In the genomic region with DNA sequence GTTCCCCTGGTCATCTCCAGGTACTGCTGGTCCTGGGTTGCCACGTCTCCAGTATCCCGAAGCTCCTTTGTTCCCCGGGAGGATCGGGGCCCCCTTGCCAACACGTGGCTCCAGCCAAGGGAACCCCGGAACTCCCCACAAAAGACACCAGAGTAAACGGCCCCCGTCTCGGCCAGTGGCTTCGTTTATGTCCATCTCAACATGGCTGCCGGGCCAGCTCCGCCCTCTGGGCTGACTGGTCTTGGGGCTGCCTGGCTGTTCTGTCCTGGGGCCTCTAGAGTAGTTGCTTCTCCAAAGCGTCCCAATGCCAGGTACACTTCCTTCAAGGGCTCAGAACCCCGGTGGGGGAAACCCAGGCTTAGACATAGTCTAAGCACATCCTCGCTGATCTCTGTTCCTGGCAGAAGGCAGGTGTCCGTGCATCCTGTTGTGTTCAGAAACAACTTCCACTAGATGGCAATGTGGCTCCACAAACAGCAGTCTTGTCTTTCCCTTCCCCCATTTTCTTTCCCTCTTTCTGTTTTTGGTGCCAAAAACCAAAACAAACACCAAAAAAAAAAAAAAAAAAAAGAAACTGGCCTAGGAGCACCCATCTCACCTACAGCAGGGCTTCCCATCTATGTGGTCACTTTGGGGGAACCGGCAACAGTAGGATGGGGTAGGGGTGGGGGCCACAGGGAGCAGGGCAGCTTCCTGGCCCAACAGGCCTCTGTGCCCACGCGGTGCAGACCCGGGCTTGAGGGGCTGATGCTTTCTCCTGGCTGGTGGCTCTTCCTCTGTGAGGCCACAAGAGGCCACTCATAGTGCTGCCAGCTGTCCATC, we compare ENCODE assay signal across 8 cellular contexts. TPM values are rescaled to one million over a fixed set of nuclear protein-coding genes. Genes with fewer than 3 reads are reported as not detected.
DNase-seq lines count a peak whose midpoint lies in the region; ATAC-seq and TF ChIP-seq lines count a peak whose summit lies in the region.

No MANE protein-coding gene starts in this region.

- H3K4me1 ChIP-seq in A673 (ENCODE audit: insufficient read depth, low read length, poor library complexity, severe bottlenecking) (peaks cover 17% of the 10 kb centered on the region), colonic mucosa (peaks cover 7% of the 10 kb centered on the region)

- peaks cover 2% of the 10 kb centered on the region; the same call in 1 of the 2 replicates for H3K36me3 Mint-ChIP-seq in WTC11

- no peaks in the 10 kb centered on the region for H3K9me3 ChIP-seq in A673 (ENCODE audit: low read depth, low read length, poor library complexity, severe bottlenecking)
- H3K9me3 ChIP-seq in colonic mucosa: no peaks in the 10 kb centered on the region

- peaks cover 24% of the 10 kb centered on the region for H3K4me1 Mint-ChIP-seq in WTC11

- no peaks in the 10 kb centered on the region for H3K27me3 Mint-ChIP-seq in WTC11 (ENCODE audit: low read depth)

- intact Hi-C loops in A673 (cut with micrococcal nuclease; ENCODE audit: unreplicated experiment) (no loop called here), colonic mucosa (cut with DNase I) (no loop called here)

- no peak overlapping the region for H3K4me3 Mint-ChIP-seq in WTC11

- H3K4me3 ChIP-seq in A673 (ENCODE audit: low read depth, low read length, poor library complexity, severe bottlenecking): peak overlapping the region; percentile 54
- peak overlapping the region; percentile 53 for H3K4me3 ChIP-seq in colonic mucosa

- POLR2A ChIA-PET in A673 (lab: Charles Lee; ENCODE audit: low non-redundant PET): no interaction called here
- POLR2A ChIA-PET in WTC11 (lab: Charles Lee): no interaction called here

- H3K36me3 ChIP-seq in A673 (ENCODE audit: insufficient read depth, low read length, poor library complexity, severe bottlenecking) (no peaks in the 10 kb centered on the region), colonic mucosa (no peaks in the 10 kb centered on the region)

- BruUV-seq in A673 (replicated peaks; lab: Mats Ljungman, UMichigan): no TSS peak

- no peaks in the 10 kb centered on the region for H3K9me3 Mint-ChIP-seq in WTC11

- CTCF ChIA-PET in A673 (lab: Charles Lee): interaction anchor here (0.7 kb wide), 1 partner anchor 21 kb away, joined by 4 read pairs; no protein-coding TSS in a partner anchor
- CTCF ChIA-PET in WTC11 (lab: Charles Lee): interaction anchor here (2.4 kb wide), 1 partner anchor 214 kb away, joined by 16 read pairs; no protein-coding TSS in a partner anchor

- peak; percentile 88 for DNase-seq in A673 (ENCODE audit: low spot score)
- peak; percentile 50 for DNase-seq in WTC11 (ENCODE audit: low spot score)
- peak; percentile 89 for DNase-seq in colonic mucosa
- DNase-seq in lung microvascular endothelial cell (ENCODE audit: low read depth in 2 of 2): peak; percentile 82 to 96
- peak; percentile 59 for DNase-seq in stimulated activated CD8-positive, alpha-beta memory T cell treated with anti-CD3 and anti-CD28 coated beads, Interleukin-4, amount 100 ng/mL, for 48 hours
- no peak for DNase-seq in NCI-H1436 treated with DMSO at 0.1 percent for 48 hours (lab: John Stamatoyannopoulos, UW)

- peak overlapping the region; percentile 79 for H3K27ac ChIP-seq in A673 (ENCODE audit: low read depth, low read length, poor library complexity, severe bottlenecking)
- H3K27ac ChIP-seq in colonic mucosa: peak overlapping the region; percentile 71

- peak; percentile 65 for TF ChIP-seq CTCF in A673 (conservative IDR thresholded peaks at IDR 0.05; ENCODE audit: low read depth, low read length)
- TF ChIP-seq CTCF in WTC11 (IDR thresholded peaks at IDR 0.05): no peak
- TF ChIP-seq CTCF in colonic mucosa (IDR thresholded peaks at IDR 0.05): peak; percentile 57

- H3K27me3 ChIP-seq in A673 (replicated peaks; ENCODE audit: insufficient read depth, low read depth, low read length, poor library complexity) (no peaks in the 10 kb centered on the region), colonic mucosa (no peaks in the 10 kb centered on the region)

- H3K27ac Mint-ChIP-seq in WTC11: peak overlapping the region; percentile 86; the same call in 1 of the 2 replicates

- peak overlapping the region in 1 of 2 donors; percentile 43 for H3K9ac ChIP-seq in colonic mucosa (ENCODE audit: low read depth in 2 of 2, low read length in 2 of 2)

- ATAC-seq in GM19025 (IDR thresholded peaks at IDR 0.05; ENCODE audit: low read depth, unreplicated experiment) (peak; percentile 44), HG03196 (IDR thresholded peaks at IDR 0.05; ENCODE audit: unreplicated experiment) (peak; percentile 60), WTC11 (peak; percentile 51)

TF ChIP-seq in WTC11, 78 proteins besides CTCF, POLR2A, EP300 and RAD21:
- TF ChIP-seq RORB (CRISPR knock-in tag; IDR thresholded peaks at IDR 0.05) (no peak), TCF7 (CRISPR knock-in tag; IDR thresholded peaks at IDR 0.05; ENCODE audit: low read depth) (no peak), IRF2 (CRISPR knock-in tag; IDR thresholded peaks at IDR 0.05; ENCODE audit: borderline replicate concordance, low read depth) (no peak), KAT7 (CRISPR knock-in tag; IDR thresholded peaks at IDR 0.05; ENCODE audit: borderline replicate concordance) (no peak), EMX1 (CRISPR knock-in tag; IDR thresholded peaks at IDR 0.05) (no peak)
- TF ChIP-seq, protein P1, sequence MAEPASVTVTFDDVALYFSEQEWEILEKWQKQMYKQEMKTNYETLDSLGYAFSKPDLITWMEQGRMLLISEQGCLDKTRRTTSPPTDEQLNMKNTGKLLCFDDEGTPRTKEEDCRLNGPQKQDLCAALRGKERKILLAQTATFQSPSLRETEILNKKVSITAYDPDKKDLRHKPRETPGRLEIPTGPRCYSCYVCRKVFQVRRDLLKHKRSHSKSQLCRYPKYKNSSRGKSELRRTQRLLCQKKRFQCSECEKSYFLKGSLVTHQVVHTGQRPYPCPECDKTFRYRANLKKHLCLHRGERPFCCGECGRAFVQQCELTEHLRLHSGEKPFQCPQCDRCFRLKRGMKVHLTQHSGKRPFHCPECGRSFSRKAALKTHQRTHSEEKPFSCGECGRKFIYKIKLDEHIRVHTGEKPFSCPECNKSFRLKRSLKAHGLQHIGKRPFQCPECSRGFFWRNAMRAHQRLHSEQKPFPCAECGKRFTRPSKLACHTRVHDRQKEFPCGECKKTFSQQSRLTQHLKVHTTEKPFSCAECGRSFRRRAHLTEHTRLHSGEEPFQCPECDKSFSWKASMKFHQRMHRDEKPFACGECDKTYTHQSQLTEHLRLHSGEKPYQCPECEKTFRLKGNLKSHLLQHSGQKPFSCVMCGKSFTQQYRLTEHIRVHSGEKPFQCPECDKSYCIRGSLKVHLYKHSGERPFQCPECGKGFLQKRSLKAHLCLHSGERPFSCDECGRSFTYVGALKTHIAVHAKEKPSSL (CRISPR knock-in tag; conservative IDR thresholded peaks at IDR 0.05): no peak
TF ChIP-seq in WTC11: peak in this region for 0.

RNA-seq across cellular contexts. Expression of a gene that starts 35.3 kb away (rescaled TPM):
- total RNA-seq in A673 (2021): 46.8 and 53.1 TPM in 2 replicates
- total RNA-seq in WTC11 (2021): 44.7 to 62.0 TPM (median 59.5 TPM) in 3 replicates
- 10 to 100 TPM; 17.6 to 23.3 TPM for total RNA-seq in colonic mucosa
- total RNA-seq in lung microvascular endothelial cell: 5.8 and 5.9 TPM in 2 replicates
